1 cellular context compared by ENCODE assay signal in genomic region chr17:45310380-45311324, GRCh38.
TF ChIP-seq lines count a peak whose summit lies in the region.

No MANE protein-coding gene starts in this region.

TF ChIP-seq in HepG2, 621 proteins besides CTCF, POLR2A, EP300 and RAD21 (continued from another document):
- TF ChIP-seq FOXP4 (CRISPR knock-in tag; IDR thresholded peaks at IDR 0.05) (0 out of 2 replicates have a peak, but pooled peaks have one; percentile 38), SAP130 (CRISPR knock-in tag; IDR thresholded peaks at IDR 0.05; ENCODE audit: low read depth) (peak; percentile 17; the same call in 1 of the 2 replicates), FOXA1 (IDR thresholded peaks at IDR 0.05) (no peak), FOXA1 (CRISPR knock-in tag; IDR thresholded peaks at IDR 0.05) (0 out of 2 replicates have a peak, but pooled peaks have one; percentile 5), ZNF12 (CRISPR knock-in tag; IDR thresholded peaks at IDR 0.05) (0 out of 2 replicates have a peak, but pooled peaks have one; percentile 43), PHF21A (CRISPR knock-in tag; IDR thresholded peaks at IDR 0.05) (peak; percentile 37; the same call in 1 of the 2 replicates), EHMT2 (IDR thresholded peaks at IDR 0.05; ENCODE audit: borderline replicate concordance, low read depth, low read length) (no peak), NKX3-1 (CRISPR knock-in tag; IDR thresholded peaks at IDR 0.05) (no peak), NR2F6 (IDR thresholded peaks at IDR 0.05) (peak; percentile 54), NR2F6 (CRISPR knock-in tag; IDR thresholded peaks at IDR 0.05) (peak; percentile 57), MED1 (CRISPR knock-in tag; IDR thresholded peaks at IDR 0.05) (0 out of 2 replicates have a peak, but pooled peaks have one; percentile 10), ATF7 (IDR thresholded peaks at IDR 0.05) (peak; percentile 77), ATF7 (CRISPR knock-in tag; IDR thresholded peaks at IDR 0.05) (no peak), ZMAT3 (CRISPR knock-in tag; conservative IDR thresholded peaks at IDR 0.05) (0 out of 2 replicates have a peak, but pooled peaks have one; percentile 40), KDM1A (CRISPR knock-in tag; IDR thresholded peaks at IDR 0.05) (no peak), HMG20A (CRISPR knock-in tag; IDR thresholded peaks at IDR 0.05; ENCODE audit: borderline replicate concordance) (0 out of 2 replicates have a peak, but pooled peaks have one; percentile 22), MBD4 (IDR thresholded peaks at IDR 0.05; ENCODE audit: borderline replicate concordance, low read length) (no peak), HCFC1 (IDR thresholded peaks at IDR 0.05; ENCODE audit: low read depth, low read length) (no peak), NFATC3 (CRISPR knock-in tag; IDR thresholded peaks at IDR 0.05) (no peak), HOXA7 (CRISPR knock-in tag; IDR thresholded peaks at IDR 0.05) (no peak)
- TF ChIP-seq, protein P1, sequence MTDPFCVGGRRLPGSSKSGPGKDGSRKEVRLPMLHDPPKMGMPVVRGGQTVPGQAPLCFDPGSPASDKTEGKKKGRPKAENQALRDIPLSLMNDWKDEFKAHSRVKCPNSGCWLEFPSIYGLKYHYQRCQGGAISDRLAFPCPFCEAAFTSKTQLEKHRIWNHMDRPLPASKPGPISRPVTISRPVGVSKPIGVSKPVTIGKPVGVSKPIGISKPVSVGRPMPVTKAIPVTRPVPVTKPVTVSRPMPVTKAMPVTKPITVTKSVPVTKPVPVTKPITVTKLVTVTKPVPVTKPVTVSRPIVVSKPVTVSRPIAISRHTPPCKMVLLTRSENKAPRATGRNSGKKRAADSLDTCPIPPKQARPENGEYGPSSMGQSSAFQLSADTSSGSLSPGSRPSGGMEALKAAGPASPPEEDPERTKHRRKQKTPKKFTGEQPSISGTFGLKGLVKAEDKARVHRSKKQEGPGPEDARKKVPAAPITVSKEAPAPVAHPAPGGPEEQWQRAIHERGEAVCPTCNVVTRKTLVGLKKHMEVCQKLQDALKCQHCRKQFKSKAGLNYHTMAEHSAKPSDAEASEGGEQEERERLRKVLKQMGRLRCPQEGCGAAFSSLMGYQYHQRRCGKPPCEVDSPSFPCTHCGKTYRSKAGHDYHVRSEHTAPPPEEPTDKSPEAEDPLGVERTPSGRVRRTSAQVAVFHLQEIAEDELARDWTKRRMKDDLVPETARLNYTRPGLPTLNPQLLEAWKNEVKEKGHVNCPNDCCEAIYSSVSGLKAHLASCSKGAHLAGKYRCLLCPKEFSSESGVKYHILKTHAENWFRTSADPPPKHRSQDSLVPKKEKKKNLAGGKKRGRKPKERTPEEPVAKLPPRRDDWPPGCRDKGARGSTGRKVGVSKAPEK (CRISPR knock-in tag; IDR thresholded peaks at IDR 0.05; ENCODE audit: borderline replicate concordance): no peak
- TF ChIP-seq, protein P2, sequence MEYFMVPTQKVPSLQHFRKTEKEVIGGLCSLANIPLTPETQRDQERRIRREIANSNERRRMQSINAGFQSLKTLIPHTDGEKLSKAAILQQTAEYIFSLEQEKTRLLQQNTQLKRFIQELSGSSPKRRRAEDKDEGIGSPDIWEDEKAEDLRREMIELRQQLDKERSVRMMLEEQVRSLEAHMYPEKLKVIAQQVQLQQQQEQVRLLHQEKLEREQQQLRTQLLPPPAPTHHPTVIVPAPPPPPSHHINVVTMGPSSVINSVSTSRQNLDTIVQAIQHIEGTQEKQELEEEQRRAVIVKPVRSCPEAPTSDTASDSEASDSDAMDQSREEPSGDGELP (IDR thresholded peaks at IDR 0.05; ENCODE audit: borderline replicate concordance, low read depth): peak; percentile 19; the same call in 1 of the 2 replicates
- TF ChIP-seq, protein P3, sequence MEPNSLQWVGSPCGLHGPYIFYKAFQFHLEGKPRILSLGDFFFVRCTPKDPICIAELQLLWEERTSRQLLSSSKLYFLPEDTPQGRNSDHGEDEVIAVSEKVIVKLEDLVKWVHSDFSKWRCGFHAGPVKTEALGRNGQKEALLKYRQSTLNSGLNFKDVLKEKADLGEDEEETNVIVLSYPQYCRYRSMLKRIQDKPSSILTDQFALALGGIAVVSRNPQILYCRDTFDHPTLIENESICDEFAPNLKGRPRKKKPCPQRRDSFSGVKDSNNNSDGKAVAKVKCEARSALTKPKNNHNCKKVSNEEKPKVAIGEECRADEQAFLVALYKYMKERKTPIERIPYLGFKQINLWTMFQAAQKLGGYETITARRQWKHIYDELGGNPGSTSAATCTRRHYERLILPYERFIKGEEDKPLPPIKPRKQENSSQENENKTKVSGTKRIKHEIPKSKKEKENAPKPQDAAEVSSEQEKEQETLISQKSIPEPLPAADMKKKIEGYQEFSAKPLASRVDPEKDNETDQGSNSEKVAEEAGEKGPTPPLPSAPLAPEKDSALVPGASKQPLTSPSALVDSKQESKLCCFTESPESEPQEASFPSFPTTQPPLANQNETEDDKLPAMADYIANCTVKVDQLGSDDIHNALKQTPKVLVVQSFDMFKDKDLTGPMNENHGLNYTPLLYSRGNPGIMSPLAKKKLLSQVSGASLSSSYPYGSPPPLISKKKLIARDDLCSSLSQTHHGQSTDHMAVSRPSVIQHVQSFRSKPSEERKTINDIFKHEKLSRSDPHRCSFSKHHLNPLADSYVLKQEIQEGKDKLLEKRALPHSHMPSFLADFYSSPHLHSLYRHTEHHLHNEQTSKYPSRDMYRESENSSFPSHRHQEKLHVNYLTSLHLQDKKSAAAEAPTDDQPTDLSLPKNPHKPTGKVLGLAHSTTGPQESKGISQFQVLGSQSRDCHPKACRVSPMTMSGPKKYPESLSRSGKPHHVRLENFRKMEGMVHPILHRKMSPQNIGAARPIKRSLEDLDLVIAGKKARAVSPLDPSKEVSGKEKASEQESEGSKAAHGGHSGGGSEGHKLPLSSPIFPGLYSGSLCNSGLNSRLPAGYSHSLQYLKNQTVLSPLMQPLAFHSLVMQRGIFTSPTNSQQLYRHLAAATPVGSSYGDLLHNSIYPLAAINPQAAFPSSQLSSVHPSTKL (CRISPR knock-in tag; IDR thresholded peaks at IDR 0.05): 0 out of 2 replicates have a peak, but pooled peaks have one; percentile 15
